26 cellular contexts compared by ENCODE assay signal in the genomic region with DNA sequence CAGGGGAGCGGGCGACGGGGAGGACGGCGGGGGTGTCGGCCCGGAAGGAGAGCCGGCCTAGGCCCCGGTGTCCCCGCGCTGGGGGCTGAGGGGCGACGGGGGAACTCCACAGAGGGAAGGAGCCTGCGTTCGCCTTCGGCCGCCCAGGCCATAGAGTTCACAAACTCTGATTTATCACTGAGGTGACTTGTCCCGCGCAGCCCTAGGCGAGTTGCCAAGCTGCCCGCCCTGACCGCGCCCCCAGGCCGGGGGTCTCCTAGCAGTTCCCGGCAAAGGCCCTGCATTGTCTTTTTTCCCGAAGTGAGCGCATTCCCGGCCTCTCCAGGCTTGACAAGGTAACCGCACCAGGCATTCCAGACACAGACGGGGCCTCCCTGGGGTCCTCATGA. TPM values are rescaled to one million over a fixed set of nuclear protein-coding genes. Genes with fewer than 3 reads are reported as not detected.
DNase-seq lines count a peak whose midpoint lies in the region; TF ChIP-seq lines count a peak whose summit lies in the region.
"Had no signal": no experiment of that assay in that cellular context is flagged by ENCODE, and none has a peak within 500 bp of the region (broad histone marks: within the 10 kb centered on the region; RNA-seq: fewer than 3 reads in every experiment).

No MANE protein-coding gene starts in this region.

- H3K4me3 ChIP-seq in HUES48 (ENCODE audit: low read depth, low read length) (peak overlapping the region; percentile 59; the same call in 1 of the 2 replicates), endodermal cell (ENCODE audit: low read length) (no peak overlapping the region)
- H3K4me3 ChIP-seq: GM12878, SJSA1, thyroid gland had no signal

- H3K4me3 Mint-ChIP-seq in endodermal cell (peak overlapping the region; percentile 35), immature natural killer cell (no peak overlapping the region)
- H3K4me3 Mint-ChIP-seq: activated T-helper 17 cell treated with anti-CD3 and anti-CD28 coated beads, Interleukin-2, amount 50 U/mL, for 72 hours; CD8-positive, alpha-beta memory T cell; IgD-negative memory B cell had no signal

- peaks cover 75% of the 10 kb centered on the region for H3K27me3 ChIP-seq in HUES48 (ENCODE audit: control insufficient read depth, insufficient read depth, low read length)
- peaks cover 77% of the 10 kb centered on the region for H3K27me3 ChIP-seq in endodermal cell (ENCODE audit: control insufficient read depth, insufficient read depth, low read length, poor library complexity, severe bottlenecking)

- TF ChIP-seq CTCF in endodermal cell (conservative IDR thresholded peaks at IDR 0.05), result no peak

- 0 out of 2 replicates have a peak, but pooled peaks cover 3% of the 10 kb centered on the region for H3K4me1 ChIP-seq in HUES48 (ENCODE audit: control insufficient read depth, insufficient read depth, low read length)
- H3K4me1 ChIP-seq in endodermal cell (ENCODE audit: control insufficient read depth, insufficient read depth, low read length), result no peaks in the 10 kb centered on the region
- H3K4me1 ChIP-seq: parathyroid adenoma had no signal

- H3K9me3 Mint-ChIP-seq in endodermal cell, result peaks cover 2% of the 10 kb centered on the region
- no peaks in the 10 kb centered on the region for H3K9me3 Mint-ChIP-seq in immature natural killer cell
- H3K9me3 Mint-ChIP-seq: activated T-helper 17 cell treated with anti-CD3 and anti-CD28 coated beads, Interleukin-2, amount 50 U/mL, for 72 hours; CD8-positive, alpha-beta memory T cell; nephron had no signal

- H3K27me3 Mint-ChIP-seq in endodermal cell (ENCODE audit: insufficient read depth) (peaks cover 64% of the 10 kb centered on the region), immature natural killer cell (ENCODE audit: low read depth in 3 of 3) (peaks cover 4 to 8% (median 4%) of the 10 kb centered on the region in 3 donors)

- no peaks in the 10 kb centered on the region for H3K36me3 Mint-ChIP-seq in endodermal cell (ENCODE audit: low read depth)
- no peaks in the 10 kb centered on the region for H3K36me3 Mint-ChIP-seq in immature natural killer cell
- H3K36me3 Mint-ChIP-seq: CD8-positive, alpha-beta memory T cell; IgD-negative memory B cell had no signal

- 9 to 10% methylated on average over 11 to 30 of the region's 30 CpGs for WGBS in endodermal cell (ENCODE audit: insufficient coverage in 1 of 2, insufficient read length in 1 of 2), 2 experiments

- peak; percentile 71 for DNase-seq in endodermal cell
- peak; percentile 73 for DNase-seq in left kidney (ENCODE audit: low read depth, low spot score)
- DNase-seq in renal cortical epithelial cell (ENCODE audit: low read depth), result peak; percentile 57
- DNase-seq in central memory CD4-positive, alpha-beta T cell, result no peak
- DNase-seq in immature natural killer cell, result no peak
- no peak for DNase-seq in NCI-H69 (lab: John Stamatoyannopoulos, UW)
- DNase-seq: activated naive CD4-positive, alpha-beta T cell treated with anti-CD3 and anti-CD28 coated beads, Interleukin-2, amount 50 U/mL, for 16 hours; brain microvascular endothelial cell; CD8-positive, alpha-beta memory T cell; NCI-H146; RPMI8226; T1000 had no signal

- H3K9ac ChIP-seq in HUES48 (ENCODE audit: low read depth, low read length), result no peak overlapping the region
- H3K9ac ChIP-seq in endodermal cell (ENCODE audit: extremely low read depth, low read length, poor library complexity, severe bottlenecking), result no peak overlapping the region
- H3K9ac ChIP-seq: parathyroid adenoma had no signal

- no peaks in the 10 kb centered on the region for H3K9me3 ChIP-seq in HUES48 (ENCODE audit: control insufficient read depth, insufficient read depth, low read length)
- H3K9me3 ChIP-seq in endodermal cell (ENCODE audit: control insufficient read depth, low read length), result no peaks in the 10 kb centered on the region
- H3K9me3 ChIP-seq: thyroid gland had no signal

- no peak overlapping the region for H3K27ac Mint-ChIP-seq in endodermal cell
- H3K27ac Mint-ChIP-seq in immature natural killer cell, result no peak overlapping the region
- H3K27ac Mint-ChIP-seq: activated T-helper 17 cell treated with anti-CD3 and anti-CD28 coated beads, Interleukin-2, amount 50 U/mL, for 72 hours; CD8-positive, alpha-beta memory T cell; nephron had no signal

- no peaks in the 10 kb centered on the region for H3K36me3 ChIP-seq in HUES48 (ENCODE audit: control insufficient read depth, insufficient read depth, low read length)
- no peaks in the 10 kb centered on the region for H3K36me3 ChIP-seq in endodermal cell (ENCODE audit: control insufficient read depth, insufficient read depth, low read length)
- H3K36me3 ChIP-seq: brain microvascular endothelial cell, thyroid gland, WERI-Rb-1 had no signal

- no peaks in the 10 kb centered on the region for H3K4me1 Mint-ChIP-seq in endodermal cell
- no peaks in the 10 kb centered on the region for H3K4me1 Mint-ChIP-seq in immature natural killer cell
- H3K4me1 Mint-ChIP-seq: activated T-helper 17 cell treated with anti-CD3 and anti-CD28 coated beads, Interleukin-2, amount 50 U/mL, for 72 hours; CD8-positive, alpha-beta memory T cell; IgD-negative memory B cell had no signal

- H3K27ac ChIP-seq in HUES48 (ENCODE audit: low read depth, low read length) (no peak overlapping the region), endodermal cell (ENCODE audit: low read depth, low read length) (no peak overlapping the region)
- H3K27ac ChIP-seq: brain microvascular endothelial cell, parathyroid adenoma, SJSA1, stomach, thyroid gland, WERI-Rb-1 had no signal

RNA-seq across cellular contexts. Expression of a gene that starts 2.9 kb away (rescaled TPM):
- total RNA-seq in endodermal cell, result under 1 TPM in 1 of 2 donors, not detected in 1; 0.31 TPM
- polyA plus RNA-seq in endodermal cell (2013, experiment 1 of 2), result 0.43 TPM
- 0.37 TPM for polyA plus RNA-seq in endodermal cell (2013, experiment 2 of 2)
- total RNA-seq in renal cortical epithelial cell, result 0.35 TPM in 1 of 2 replicates, not detected in the other
- not detected for polyA plus RNA-seq in immature natural killer cell
- total RNA-seq: activated T-helper 17 cell treated with anti-CD3 and anti-CD28 coated beads, Interleukin-2, amount 50 U/mL, for 72 hours; CD8-positive, alpha-beta memory T cell; GM12878; lung microvascular endothelial cell; mucosa of gallbladder; SJSA1; thyroid gland had no signal
- polyA plus RNA-seq: AG04450; BJ; CD8-positive, alpha-beta memory T cell; IgD-negative memory B cell had no signal

Comparison
In these comparisons a context has a peak if more than half of its experiments do, and no peak if none do; other contexts are left out.
1. DNase-seq: peak in endodermal cell (single experiment), left kidney (single experiment) and renal cortical epithelial cell (single experiment); none in central memory CD4-positive, alpha-beta T cell (single experiment), immature natural killer cell (0 of 3) and NCI-H69 (single experiment).